Comparison of ENCODE assay signal across 7 cellular contexts in genomic region chr16:87279094-87279658, GRCh38.
"Had no signal": no experiment of that assay in that cellular context is flagged by ENCODE, and none has a peak within 500 bp of the region (broad histone marks: within the 10 kb centered on the region; RNA-seq: fewer than 3 reads in every experiment).

No MANE protein-coding gene starts in this region.

- H3K4me3 ChIP-seq: ovary, thyroid gland, uterus had no signal

- H3K9me3 ChIP-seq: ovary, thyroid gland, uterus had no signal

- DNase-seq: activated CD8-positive, alpha-beta memory T cell treated with anti-CD3 and anti-CD28 coated beads, Interleukin-2, amount 50 U/mL, for 4 hours; cortex of kidney; effector CD8-positive, alpha-beta T cell had no signal

- H3K27me3 ChIP-seq: foreskin keratinocyte, ovary, thyroid gland, uterus had no signal

- H3K36me3 ChIP-seq: ovary, thyroid gland, uterus had no signal

- H3K27ac ChIP-seq: foreskin keratinocyte, ovary, thyroid gland, uterus had no signal

- H3K4me1 ChIP-seq: foreskin keratinocyte, uterus had no signal
